Comparison of ENCODE assay signal across 20 cellular contexts in genomic region chr9:8750639-8751041, GRCh38.
DNase-seq lines count a peak whose midpoint lies in the region; ATAC-seq and TF ChIP-seq lines count a peak whose summit lies in the region.
"Had no signal": no experiment of that assay in that cellular context is flagged by ENCODE, and none has a peak within 500 bp of the region (broad histone marks: within the 10 kb centered on the region; RNA-seq: fewer than 3 reads in every experiment).

No MANE protein-coding gene starts in this region.

- no peaks in the 10 kb centered on the region for H3K4me1 ChIP-seq in fibroblast of lung (ENCODE audit: control insufficient read depth, extremely low read depth, insufficient read depth, low read length)
- H3K4me1 ChIP-seq in mesodermal cell (ENCODE audit: control insufficient read depth, insufficient read depth, low read length, poor library complexity, severe bottlenecking), result peaks cover 20% of the 10 kb centered on the region
- H3K4me1 ChIP-seq: SJSA1, stomach had no signal

- no peak overlapping the region for H3K27ac ChIP-seq in fibroblast of lung (ENCODE audit: insufficient read depth, low read length)
- peak overlapping the region; percentile 89 for H3K27ac ChIP-seq in mesodermal cell (ENCODE audit: low read depth, low read length, severe bottlenecking)
- H3K27ac ChIP-seq: C4-2B, SJSA1, stomach had no signal

- H3K36me3 ChIP-seq in fibroblast of lung (ENCODE audit: control insufficient read depth, insufficient read depth, low read length) (no peaks in the 10 kb centered on the region), mesodermal cell (ENCODE audit: control insufficient read depth, insufficient read depth, low read length) (no peaks in the 10 kb centered on the region)
- H3K36me3 ChIP-seq: SJSA1, stomach had no signal

- H2AFZ ChIP-seq in fibroblast of lung (ENCODE audit: low read length), result no peak overlapping the region

- no peak for ATAC-seq in HG02642 (IDR thresholded peaks at IDR 0.05; ENCODE audit: poor library complexity, unreplicated experiment)
- no peak for ATAC-seq in T-helper 17 cell
- ATAC-seq in GM19328 (IDR thresholded peaks at IDR 0.05; ENCODE audit: unreplicated experiment), result no peak
- ATAC-seq: activated CD4-positive, alpha-beta T cell treated with anti-CD3 and anti-CD28 coated beads for 36 hours; activated CD8-positive, alpha-beta memory T cell treated with anti-CD3 and anti-CD28 coated beads, Interleukin-2, amount 10 ng/mL, durations not matched to agents 7 days and 5 days; sciatic nerve had no signal

- no peak overlapping the region for H3K27ac Mint-ChIP-seq in T-helper 17 cell
- H3K27ac Mint-ChIP-seq: activated CD4-positive, alpha-beta T cell treated with anti-CD3 and anti-CD28 coated beads for 36 hours; activated CD8-positive, alpha-beta memory T cell treated with anti-CD3 and anti-CD28 coated beads, Interleukin-2, amount 10 ng/mL, durations not matched to agents 7 days and 5 days had no signal

- H3K27me3 ChIP-seq in fibroblast of lung (ENCODE audit: control insufficient read depth, insufficient read depth, low read length), result no peaks in the 10 kb centered on the region
- H3K27me3 ChIP-seq: SJSA1, stomach had no signal

- H3K4me1 Mint-ChIP-seq in T-helper 17 cell, result no peaks in the 10 kb centered on the region
- H3K4me1 Mint-ChIP-seq: activated CD4-positive, alpha-beta T cell treated with anti-CD3 and anti-CD28 coated beads for 36 hours; activated CD8-positive, alpha-beta memory T cell treated with anti-CD3 and anti-CD28 coated beads, Interleukin-2, amount 10 ng/mL, durations not matched to agents 7 days and 5 days had no signal

- H3K79me2 ChIP-seq in fibroblast of lung (ENCODE audit: control insufficient read depth, insufficient read depth, low read length), result no peaks in the 10 kb centered on the region

- 20 to 57% methylated on average over 1 to 2 of the region's 2 CpGs for WGBS in mesodermal cell (ENCODE audit: insufficient coverage in 2 of 2), 2 experiments

- peak overlapping the region; percentile 37 for H3K4me2 ChIP-seq in fibroblast of lung (ENCODE audit: extremely low read depth, insufficient read depth, low read length)

- H3K4me3 ChIP-seq in fibroblast of lung (replicated peaks in 1 of 4; ENCODE audit: control extremely low read depth in 1 of 4, insufficient read depth in 1 of 4, low read depth in 3 of 4, low read length in 4 of 4), result no peak overlapping the region
- H3K4me3 ChIP-seq in mesodermal cell (ENCODE audit: extremely low read depth, insufficient read depth, low read length, poor library complexity, severe bottlenecking), result no peak overlapping the region
- H3K4me3 ChIP-seq: SJSA1, stomach had no signal

- no peaks in the 10 kb centered on the region for H4K20me1 ChIP-seq in fibroblast of lung (ENCODE audit: control insufficient read depth, extremely low read depth, insufficient read depth, low read length)

- peak; percentile 9 for DNase-seq in A172 (ENCODE audit: low spot score)
- DNase-seq in NCI-H2227 treated with DMSO at 0.1 percent for 48 hours (lab: John Stamatoyannopoulos, UW), result peak; percentile 50
- peak; percentile 29 to 38 for DNase-seq in fibroblast of lung (ENCODE audit: low read depth in 2 of 2)
- DNase-seq in NCI-H146 treated with DMSO at 0.1 percent for 48 hours (lab: John Stamatoyannopoulos, UW; ENCODE audit: unreplicated experiment), result no peak
- no peak for DNase-seq in T-helper 17 cell
- DNase-seq: activated CD4-positive, alpha-beta T cell treated with anti-CD3 and anti-CD28 coated beads for 36 hours; activated CD8-positive, alpha-beta memory T cell treated with anti-CD3 and anti-CD28 coated beads, Interleukin-2, amount 10 ng/mL, durations not matched to agents 7 days and 5 days; activated effector memory CD4-positive, alpha-beta T cell treated with anti-CD3 and anti-CD28 coated beads, Interleukin-2, amount 50 U/mL, for 16 hours; DMS79 treated with DMSO at 0.1 percent for 48 hours; kidney; NCI-H146; NCI-H510A; stomach; T1000 had no signal

- no peak for TF ChIP-seq CTCF in fibroblast of lung (conservative IDR thresholded peaks at IDR 0.05 in 1 of 2, IDR thresholded peaks at IDR 0.05 in 1 of 2; ENCODE audit: low read depth in 1 of 2, low read length in 2 of 2)

- no peaks in the 10 kb centered on the region for H3K9me3 ChIP-seq in fibroblast of lung (ENCODE audit: control insufficient read depth, insufficient read depth, low read depth, low read length)
- H3K9me3 ChIP-seq in mesodermal cell (ENCODE audit: control insufficient read depth, low read length), result no peaks in the 10 kb centered on the region
- no peaks in the 10 kb centered on the region for H3K9me3 ChIP-seq in T-helper 17 cell (ENCODE audit: control insufficient read depth, low read length, poor library complexity, severe bottlenecking)
- H3K9me3 ChIP-seq: SJSA1, stomach had no signal

- H3K36me3 Mint-ChIP-seq in T-helper 17 cell (ENCODE audit: low read depth), result no peaks in the 10 kb centered on the region
- H3K36me3 Mint-ChIP-seq: activated CD8-positive, alpha-beta memory T cell treated with anti-CD3 and anti-CD28 coated beads, Interleukin-2, amount 10 ng/mL, durations not matched to agents 7 days and 5 days had no signal

- H3K27me3 Mint-ChIP-seq in T-helper 17 cell, result no peaks in the 10 kb centered on the region
- H3K27me3 Mint-ChIP-seq: activated CD4-positive, alpha-beta T cell treated with anti-CD3 and anti-CD28 coated beads for 36 hours; activated CD8-positive, alpha-beta memory T cell treated with anti-CD3 and anti-CD28 coated beads, Interleukin-2, amount 10 ng/mL, durations not matched to agents 7 days and 5 days had no signal

- no peak overlapping the region for H3K4me3 Mint-ChIP-seq in T-helper 17 cell
- H3K4me3 Mint-ChIP-seq: activated CD4-positive, alpha-beta T cell treated with anti-CD3 and anti-CD28 coated beads for 36 hours; activated CD8-positive, alpha-beta memory T cell treated with anti-CD3 and anti-CD28 coated beads, Interleukin-2, amount 10 ng/mL, durations not matched to agents 7 days and 5 days had no signal

- H3K9ac ChIP-seq in fibroblast of lung (ENCODE audit: insufficient read depth, low read length), result no peak overlapping the region

Comparison
In these comparisons a context has a peak if more than half of its experiments do, and no peak if none do; other contexts are left out.
1. DNase-seq: peak in A172 (single experiment), NCI-H2227 treated with DMSO at 0.1 percent for 48 hours (single experiment) and fibroblast of lung (2 of 2); none in NCI-H146 treated with DMSO at 0.1 percent for 48 hours (single experiment) and T-helper 17 cell (0 of 3).